In genomic region chr12:131864469-131864868, GRCh38 we compare ENCODE assay signal across 19 cellular contexts. TPM values are rescaled to one million over a fixed set of nuclear protein-coding genes. Genes with fewer than 3 reads are reported as not detected.
"Had no signal": no experiment of that assay in that cellular context is flagged by ENCODE, and none has a peak within 500 bp of the region (broad histone marks: within the 10 kb centered on the region; RNA-seq: fewer than 3 reads in every experiment).

No MANE protein-coding gene starts in this region.

- H3K27ac ChIP-seq: neutrophil, psoas muscle, right lobe of liver, spleen, upper lobe of right lung, vagina had no signal

- H3K36me3 ChIP-seq: neutrophil, right lobe of liver, spleen, upper lobe of right lung, vagina had no signal

- H3K9me3 Mint-ChIP-seq: dendritic cell treated with granulocyte-macrophage colony-stimulating factor and Interleukin-4, amounts not matched to agents 40 ng/mL and 50 ng/mL, for 4 days; naive thymus-derived CD8-positive, alpha-beta T cell; stimulated activated memory B cell treated with anti-CD40 and anti-IgM and Interleukin-4, amounts not matched to agents 10 μg/mL and 1 μg/mL and 100 μg/mL, for 72 hours; stimulated activated naive CD8-positive, alpha-beta T cell treated with anti-CD3 and anti-CD28 coated beads, Interleukin-15, amount 100 ng/mL, for 72 hours had no signal

- H3K27me3 ChIP-seq: neutrophil, right lobe of liver, upper lobe of right lung, vagina had no signal

- H3K27ac Mint-ChIP-seq: naive thymus-derived CD8-positive, alpha-beta T cell; stimulated activated memory B cell treated with anti-CD40 and anti-IgM and Interleukin-4, amounts not matched to agents 10 μg/mL and 1 μg/mL and 100 μg/mL, for 72 hours had no signal

- H3K4me3 Mint-ChIP-seq: dendritic cell treated with granulocyte-macrophage colony-stimulating factor and Interleukin-4, amounts not matched to agents 40 ng/mL and 50 ng/mL, for 4 days; naive thymus-derived CD8-positive, alpha-beta T cell; stimulated activated memory B cell treated with anti-CD40 and anti-IgM and Interleukin-4, amounts not matched to agents 10 μg/mL and 1 μg/mL and 100 μg/mL, for 72 hours; stimulated activated naive CD8-positive, alpha-beta T cell treated with anti-CD3 and anti-CD28 coated beads, Interleukin-15, amount 100 ng/mL, for 72 hours had no signal

- ATAC-seq: left lobe of liver; mucosa of descending colon; naive thymus-derived CD8-positive, alpha-beta T cell; psoas muscle; right lobe of liver; stimulated activated memory B cell treated with anti-CD40 and anti-IgM and Interleukin-4, amounts not matched to agents 10 μg/mL and 1 μg/mL and 100 μg/mL, for 72 hours; stimulated activated naive CD8-positive, alpha-beta T cell treated with anti-CD3 and anti-CD28 coated beads, Interleukin-15, amount 100 ng/mL, for 72 hours; upper lobe of right lung had no signal

- H3K4me3 ChIP-seq: mucosa of descending colon, psoas muscle, right lobe of liver, spleen, upper lobe of right lung, vagina had no signal

- DNase-seq: erythroblast; foreskin melanocyte; hippocampal formation; mucosa of descending colon; naive thymus-derived CD8-positive, alpha-beta T cell; psoas muscle; retina; right lobe of liver; spleen; stimulated activated CD4-positive, alpha-beta T cell treated with anti-CD3 and anti-CD28 coated beads, Interleukin-15, amount 100 ng/mL, for 24 hours; stimulated activated CD4-positive, alpha-beta T cell treated with anti-CD3 and anti-CD28 coated beads, Interleukin-1b, Interleukin-23, amount 100 ng/mL, for 48 hours; stimulated activated CD4-positive, alpha-beta T cell treated with anti-CD3 and anti-CD28 coated beads, Interleukin-4, amount 100 ng/mL, for 24 hours; stimulated activated naive CD8-positive, alpha-beta T cell treated with anti-CD3 and anti-CD28 coated beads, Interleukin-15, amount 100 ng/mL, for 72 hours; upper lobe of right lung had no signal

- H3K36me3 Mint-ChIP-seq: naive thymus-derived CD8-positive, alpha-beta T cell; stimulated activated memory B cell treated with anti-CD40 and anti-IgM and Interleukin-4, amounts not matched to agents 10 μg/mL and 1 μg/mL and 100 μg/mL, for 72 hours had no signal

- H3K4me1 ChIP-seq: psoas muscle had no signal

- H3K9me3 ChIP-seq: mucosa of descending colon, neutrophil, psoas muscle, right lobe of liver, spleen, upper lobe of right lung, vagina had no signal

- H3K27me3 Mint-ChIP-seq: stimulated activated naive CD8-positive, alpha-beta T cell treated with anti-CD3 and anti-CD28 coated beads, Interleukin-15, amount 100 ng/mL, for 72 hours had no signal

RNA-seq across cellular contexts. Expression of gene MMP17, which starts 36.3 kb away (rescaled TPM):
- polyA plus RNA-seq: naive thymus-derived CD8-positive, alpha-beta T cell had no signal
